Comparison of ENCODE assay signal across 8 cellular contexts in the genomic region with DNA sequence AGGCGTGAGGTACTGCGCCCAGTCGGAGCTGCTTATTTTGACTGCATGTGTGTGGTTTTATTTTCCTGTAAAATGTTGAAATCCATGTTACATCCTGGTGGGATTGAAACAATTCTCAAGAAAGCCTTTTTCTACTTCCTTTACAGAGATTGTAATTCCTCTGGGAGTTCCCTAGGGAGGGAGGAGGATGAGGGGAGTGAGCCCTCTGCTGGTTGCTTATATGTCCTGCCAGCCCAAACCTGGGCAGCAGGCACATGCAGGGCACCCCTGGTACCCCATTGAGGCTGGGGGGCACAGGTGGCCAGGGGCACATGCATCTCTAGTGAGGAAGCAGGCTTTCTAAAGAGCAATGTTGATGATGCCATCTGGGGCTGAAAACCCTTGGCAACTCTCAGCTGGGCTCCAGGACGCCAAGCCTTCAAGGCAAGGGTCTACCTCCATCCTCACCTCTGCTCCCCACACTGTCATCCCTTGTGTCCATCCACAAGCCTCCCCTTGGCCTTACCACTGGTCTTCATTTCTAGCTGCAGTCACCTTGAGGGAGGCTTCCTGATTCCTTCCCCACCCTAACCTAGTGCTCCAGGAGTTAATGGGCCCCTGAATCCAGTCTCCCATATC.
DNase-seq lines count a peak whose midpoint lies in the region; ATAC-seq and TF ChIP-seq lines count a peak whose summit lies in the region.

No MANE protein-coding gene starts in this region.

- H3K9me3 ChIP-seq in adipocyte (ENCODE audit: control insufficient read depth, low read length), result no peaks in the 10 kb centered on the region

- H3K4me3 ChIP-seq in adipocyte (ENCODE audit: low read length), result no peak overlapping the region

- H3K36me3 ChIP-seq in adipocyte (ENCODE audit: control insufficient read depth, insufficient read depth, low read length, severe bottlenecking), result peaks cover 7% of the 10 kb centered on the region

- no peak for TF ChIP-seq EP300 in Ishikawa (IDR thresholded peaks at IDR 0.05; ENCODE audit: borderline replicate concordance)

- no peak overlapping the region for H3K9ac ChIP-seq in adipocyte (ENCODE audit: low read length)

- ATAC-seq in GM21423 (IDR thresholded peaks at IDR 0.05; ENCODE audit: unreplicated experiment), result no peak
- no peak for ATAC-seq in HG02798 (IDR thresholded peaks at IDR 0.05; ENCODE audit: poor library complexity, unreplicated experiment)
- ATAC-seq in GM21825 (IDR thresholded peaks at IDR 0.05; ENCODE audit: unreplicated experiment), result no peak

- H3K4me1 ChIP-seq in adipocyte (ENCODE audit: control insufficient read depth, insufficient read depth, low read length), result peaks cover 26% of the 10 kb centered on the region

- DNase-seq in D341Med (ENCODE audit: low spot score), result peak; percentile 66
- DNase-seq in adipocyte (ENCODE audit: low read depth), result peak; percentile 80
- peak; percentile 22 for DNase-seq in iris pigment epithelial cell (ENCODE audit: low read depth)
- no peak for DNase-seq in RPMI8226

- peaks cover 3% of the 10 kb centered on the region for H3K27me3 ChIP-seq in adipocyte (replicated peaks; ENCODE audit: control insufficient read depth, insufficient read depth, low read length)

- peak; percentile 53 for TF ChIP-seq RAD21 in Ishikawa (IDR thresholded peaks at IDR 0.05; ENCODE audit: low read depth)

TF ChIP-seq in Ishikawa, 13 proteins besides CTCF, POLR2A, EP300 and RAD21:
- TF ChIP-seq FOXM1 (IDR thresholded peaks at IDR 0.05; ENCODE audit: borderline replicate concordance, low read depth) (no peak), CREB1 (IDR thresholded peaks at IDR 0.05; ENCODE audit: low read depth) (no peak), TAF1 (IDR thresholded peaks at IDR 0.05; ENCODE audit: low read depth) (no peak), CEBPB (IDR thresholded peaks at IDR 0.05) (no peak), ZBTB7A (IDR thresholded peaks at IDR 0.05; ENCODE audit: low read depth) (no peak), USF1 (IDR thresholded peaks at IDR 0.05) (no peak), TEAD4 (IDR thresholded peaks at IDR 0.05) (no peak), YY1 (IDR thresholded peaks at IDR 0.05; ENCODE audit: low read depth) (no peak)
- TF ChIP-seq, protein P1, sequence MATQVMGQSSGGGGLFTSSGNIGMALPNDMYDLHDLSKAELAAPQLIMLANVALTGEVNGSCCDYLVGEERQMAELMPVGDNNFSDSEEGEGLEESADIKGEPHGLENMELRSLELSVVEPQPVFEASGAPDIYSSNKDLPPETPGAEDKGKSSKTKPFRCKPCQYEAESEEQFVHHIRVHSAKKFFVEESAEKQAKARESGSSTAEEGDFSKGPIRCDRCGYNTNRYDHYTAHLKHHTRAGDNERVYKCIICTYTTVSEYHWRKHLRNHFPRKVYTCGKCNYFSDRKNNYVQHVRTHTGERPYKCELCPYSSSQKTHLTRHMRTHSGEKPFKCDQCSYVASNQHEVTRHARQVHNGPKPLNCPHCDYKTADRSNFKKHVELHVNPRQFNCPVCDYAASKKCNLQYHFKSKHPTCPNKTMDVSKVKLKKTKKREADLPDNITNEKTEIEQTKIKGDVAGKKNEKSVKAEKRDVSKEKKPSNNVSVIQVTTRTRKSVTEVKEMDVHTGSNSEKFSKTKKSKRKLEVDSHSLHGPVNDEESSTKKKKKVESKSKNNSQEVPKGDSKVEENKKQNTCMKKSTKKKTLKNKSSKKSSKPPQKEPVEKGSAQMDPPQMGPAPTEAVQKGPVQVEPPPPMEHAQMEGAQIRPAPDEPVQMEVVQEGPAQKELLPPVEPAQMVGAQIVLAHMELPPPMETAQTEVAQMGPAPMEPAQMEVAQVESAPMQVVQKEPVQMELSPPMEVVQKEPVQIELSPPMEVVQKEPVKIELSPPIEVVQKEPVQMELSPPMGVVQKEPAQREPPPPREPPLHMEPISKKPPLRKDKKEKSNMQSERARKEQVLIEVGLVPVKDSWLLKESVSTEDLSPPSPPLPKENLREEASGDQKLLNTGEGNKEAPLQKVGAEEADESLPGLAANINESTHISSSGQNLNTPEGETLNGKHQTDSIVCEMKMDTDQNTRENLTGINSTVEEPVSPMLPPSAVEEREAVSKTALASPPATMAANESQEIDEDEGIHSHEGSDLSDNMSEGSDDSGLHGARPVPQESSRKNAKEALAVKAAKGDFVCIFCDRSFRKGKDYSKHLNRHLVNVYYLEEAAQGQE (IDR thresholded peaks at IDR 0.05; ENCODE audit: low read depth), result no peak
